In the genomic region with DNA sequence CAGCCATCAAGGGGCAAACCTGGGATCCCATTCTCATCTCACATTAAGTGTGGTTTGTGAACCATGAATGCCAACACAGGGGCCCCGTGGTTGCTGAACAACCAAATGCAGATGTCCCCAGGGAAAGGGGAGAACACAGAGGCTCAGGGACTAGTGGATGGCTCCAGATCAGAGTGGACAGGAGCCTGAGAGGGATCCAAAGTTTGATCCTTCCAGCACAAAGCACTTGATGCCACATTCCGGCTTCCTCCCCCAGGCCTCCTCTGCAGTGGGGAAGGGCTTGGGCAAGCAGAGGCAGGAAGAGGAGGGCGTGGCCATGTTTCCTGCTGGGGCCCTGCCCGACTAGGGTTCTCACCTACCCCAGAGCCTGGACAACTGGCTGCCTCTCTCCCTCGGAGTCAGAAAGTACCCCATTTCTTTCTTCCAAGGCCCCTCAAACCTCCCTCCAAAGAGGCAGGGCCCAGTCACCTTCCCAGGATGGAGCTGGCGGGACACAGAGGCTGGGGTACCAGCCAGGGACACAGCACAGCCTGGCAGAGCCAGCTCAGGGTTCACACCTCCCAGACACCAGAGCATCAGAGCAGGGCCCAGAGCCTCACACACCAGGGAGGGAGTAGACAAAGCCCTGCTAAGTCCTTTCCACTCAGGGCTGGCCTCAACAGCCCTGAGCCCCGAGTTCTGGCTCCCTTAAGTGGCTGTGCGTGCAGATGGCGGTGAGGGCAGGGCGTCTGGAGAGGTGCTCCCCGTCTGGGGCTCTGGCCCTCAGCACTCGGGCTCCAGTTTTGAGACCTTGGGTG, we compare ENCODE assay signal across 8 cellular contexts.
DNase-seq lines count a peak whose midpoint lies in the region; TF ChIP-seq lines count a peak whose summit lies in the region.

No MANE protein-coding gene starts in this region.

- H3K4me3 Mint-ChIP-seq in activated naive CD4-positive, alpha-beta T cell treated with anti-CD3 and anti-CD28 coated beads, Interleukin-2, amount 50 U/mL, for 24 hours: peak overlapping the region; percentile 82

- DNase-seq in NCI-H510A treated with DMSO at 0.1 percent for 48 hours (lab: John Stamatoyannopoulos, UW) (peak; percentile 65), NCI-H510A (lab: John Stamatoyannopoulos, UW) (no peak), RWPE1 (ENCODE audit: low spot score) (peak; percentile 84), iris pigment epithelial cell (ENCODE audit: low read depth) (peak; percentile 29), NCI-H1092 (lab: John Stamatoyannopoulos, UW) (no peak), NCI-H1436 (lab: John Stamatoyannopoulos, UW) (no peak)
- peak; percentile 52 for DNase-seq in stimulated activated CD4-positive, alpha-beta T cell treated with anti-CD3 and anti-CD28 coated beads, Interleukin-4, amount 100 ng/mL, for 24 hours

- H3K9me3 Mint-ChIP-seq in activated naive CD4-positive, alpha-beta T cell treated with anti-CD3 and anti-CD28 coated beads, Interleukin-2, amount 50 U/mL, for 24 hours: no peaks in the 10 kb centered on the region

- H3K27me3 Mint-ChIP-seq in activated naive CD4-positive, alpha-beta T cell treated with anti-CD3 and anti-CD28 coated beads, Interleukin-2, amount 50 U/mL, for 24 hours: no peaks in the 10 kb centered on the region

- H3K27ac Mint-ChIP-seq in activated naive CD4-positive, alpha-beta T cell treated with anti-CD3 and anti-CD28 coated beads, Interleukin-2, amount 50 U/mL, for 24 hours: peak overlapping the region; percentile 57

- POLR2A ChIA-PET in RWPE1 (lab: Yijun Ruan, JAX; ENCODE audit: low non-redundant PET): interaction anchor here (1.2 kb wide), 1 partner anchor 128 kb away, joined by 3 read pairs; no protein-coding TSS in a partner anchor

- peak overlapping the region; percentile 94 for H3K27ac ChIP-seq in RWPE1

- H3K36me3 Mint-ChIP-seq in activated naive CD4-positive, alpha-beta T cell treated with anti-CD3 and anti-CD28 coated beads, Interleukin-2, amount 50 U/mL, for 24 hours: no peaks in the 10 kb centered on the region

- peaks cover 71% of the 10 kb centered on the region for H3K4me1 Mint-ChIP-seq in activated naive CD4-positive, alpha-beta T cell treated with anti-CD3 and anti-CD28 coated beads, Interleukin-2, amount 50 U/mL, for 24 hours

- TF ChIP-seq CTCF in RWPE1 (conservative IDR thresholded peaks at IDR 0.05; ENCODE audit: low read depth): no peak

- CTCF ChIA-PET in RWPE1 (lab: Yijun Ruan, JAX): interaction anchor here (0.6 to 3.8 kb wide), 4 partner anchors 9 to 126 kb away, joined by 3 to 18 read pairs (median 9); partner anchors contain the start of gene CLTB

Comparison
In these comparisons a context has a peak if more than half of its experiments do, and no peak if none do; other contexts are left out.
1. DNase-seq: peak in NCI-H510A treated with DMSO at 0.1 percent for 48 hours (single experiment), RWPE1 (single experiment), iris pigment epithelial cell (single experiment) and stimulated activated CD4-positive, alpha-beta T cell treated with anti-CD3 and anti-CD28 coated beads, Interleukin-4, amount 100 ng/mL, for 24 hours (single experiment); none in NCI-H510A (single experiment), NCI-H1092 (single experiment) and NCI-H1436 (single experiment).